ENCODE assay signal across 24 cellular contexts in the genomic region with DNA sequence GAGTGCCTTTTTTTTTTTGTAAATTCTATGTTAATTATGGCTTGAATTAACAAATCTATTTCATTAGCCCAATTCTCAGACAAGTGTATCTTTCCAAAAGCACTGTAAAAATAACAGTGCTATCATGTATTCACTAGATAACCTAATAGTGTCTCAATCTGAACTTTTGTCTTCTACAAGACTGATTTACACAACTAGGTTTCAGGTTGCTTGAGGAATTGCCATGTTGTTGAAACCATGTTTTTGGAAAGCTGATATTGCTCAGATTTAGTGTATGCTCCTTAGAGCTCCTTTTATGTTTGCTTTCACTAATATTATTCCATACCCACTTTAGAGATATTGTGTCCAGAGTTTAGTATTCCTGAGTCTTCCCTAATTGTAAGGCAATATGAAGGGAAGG.
"Had no signal": no experiment of that assay in that cellular context is flagged by ENCODE, and none has a peak within 500 bp of the region (broad histone marks: within the 10 kb centered on the region; RNA-seq: fewer than 3 reads in every experiment).

No MANE protein-coding gene starts in this region.

- H3K36me3 ChIP-seq: lower lobe of right lung, pancreas, tibial artery had no signal

- H3K27ac ChIP-seq: lower lobe of right lung, pancreas, tibial artery had no signal

- DNase-seq: activated B cell treated with CpG ODN at 0.5 μM for 24 hours; activated CD8-positive, alpha-beta memory T cell treated with anti-CD3 and anti-CD28 coated beads, Interleukin-2, amount 10 ng/mL, durations not matched to agents 7 days and 5 days; activated CD8-positive, alpha-beta T cell treated with anti-CD3 and anti-CD28 coated beads, Interleukin-2, amount 10 ng/mL, durations not matched to agents 7 days and 5 days; activated naive CD8-positive, alpha-beta T cell treated with anti-CD3 and anti-CD28 coated beads, Interleukin-2, amount 50 U/mL, for 24 hours; activated T-cell treated with anti-CD3 and anti-CD28 coated beads, Interleukin-2, amount 50 U/mL, for 48 hours; amygdala; central memory CD4-positive, alpha-beta T cell; head of caudate nucleus; hypothalamus; immature natural killer cell; lower lobe of right lung; mesenchymal stem cell; pancreas; stimulated activated CD4-positive, alpha-beta T cell treated with anti-CD3 and anti-CD28 coated beads, Interleukin-1b, Interleukin-23, amount 100 ng/mL, for 48 hours; stimulated activated CD4-positive, alpha-beta T cell treated with anti-CD3 and anti-CD28 coated beads, Interleukin-4, amount 100 ng/mL, for 4 hours; stimulated activated CD8-positive, alpha-beta memory T cell treated with anti-CD3 and anti-CD28 coated beads, Interleukin-4, amount 100 ng/mL, for 48 hours; stimulated activated naive CD8-positive, alpha-beta T cell treated with anti-CD3 and anti-CD28 coated beads, Interleukin-15, amount 100 ng/mL, for 72 hours; T-helper 2 cell; tibial artery had no signal

- H3K27me3 ChIP-seq: pancreas, tibial artery had no signal

- H3K27me3 Mint-ChIP-seq: activated B cell treated with CpG ODN at 0.5 μM for 24 hours; activated naive CD4-positive, alpha-beta T cell treated with anti-CD3 and anti-CD28 coated beads, Interleukin-2, amount 50 U/mL, for 24 hours; stimulated activated naive CD8-positive, alpha-beta T cell treated with anti-CD3 and anti-CD28 coated beads, Interleukin-15, amount 100 ng/mL, for 72 hours had no signal

- H3K4me3 Mint-ChIP-seq: activated B cell treated with CpG ODN at 0.5 μM for 24 hours; activated CD8-positive, alpha-beta memory T cell treated with anti-CD3 and anti-CD28 coated beads, Interleukin-2, amount 10 ng/mL, durations not matched to agents 7 days and 5 days; activated CD8-positive, alpha-beta T cell treated with anti-CD3 and anti-CD28 coated beads, Interleukin-2, amount 10 ng/mL, durations not matched to agents 7 days and 5 days; activated naive CD4-positive, alpha-beta T cell treated with anti-CD3 and anti-CD28 coated beads, Interleukin-2, amount 50 U/mL, for 24 hours; activated naive CD8-positive, alpha-beta T cell treated with anti-CD3 and anti-CD28 coated beads, Interleukin-2, amount 50 U/mL, for 24 hours; immature natural killer cell; stimulated activated memory B cell treated with anti-CD40 and anti-IgM and Interleukin-4, amounts not matched to agents 10 μg/mL and 1 μg/mL and 100 μg/mL, for 72 hours; stimulated activated naive CD8-positive, alpha-beta T cell treated with anti-CD3 and anti-CD28 coated beads, Interleukin-15, amount 100 ng/mL, for 72 hours had no signal

- H3K9me3 Mint-ChIP-seq: activated T-helper 2 cell treated with anti-CD3 and anti-CD28 coated beads, Interferon-gamma antibody, Interleukin-2, Interleukin-4, amounts not matched to agents 10 μg/mL and 5 μg/mL and 100 μg/mL, durations not matched to agents 14 hours and 24 hours and 36 hours; stimulated activated naive CD8-positive, alpha-beta T cell treated with anti-CD3 and anti-CD28 coated beads, Interleukin-15, amount 100 ng/mL, for 72 hours had no signal

- H3K4me1 Mint-ChIP-seq: activated B cell treated with CpG ODN at 0.5 μM for 24 hours; activated CD8-positive, alpha-beta memory T cell treated with anti-CD3 and anti-CD28 coated beads, Interleukin-2, amount 10 ng/mL, durations not matched to agents 7 days and 5 days; activated naive CD4-positive, alpha-beta T cell treated with anti-CD3 and anti-CD28 coated beads, Interleukin-2, amount 50 U/mL, for 24 hours; activated naive CD8-positive, alpha-beta T cell treated with anti-CD3 and anti-CD28 coated beads, Interleukin-2, amount 50 U/mL, for 24 hours; immature natural killer cell; stimulated activated naive CD8-positive, alpha-beta T cell treated with anti-CD3 and anti-CD28 coated beads, Interleukin-15, amount 100 ng/mL, for 72 hours had no signal

- H3K9me3 ChIP-seq: mucosa of descending colon, pancreas had no signal

- H3K36me3 Mint-ChIP-seq: activated naive CD4-positive, alpha-beta T cell treated with anti-CD3 and anti-CD28 coated beads, Interleukin-2, amount 50 U/mL, for 24 hours; immature natural killer cell; stimulated activated memory B cell treated with anti-CD40 and anti-IgM and Interleukin-4, amounts not matched to agents 10 μg/mL and 1 μg/mL and 100 μg/mL, for 72 hours had no signal

- ATAC-seq: activated CD8-positive, alpha-beta memory T cell treated with anti-CD3 and anti-CD28 coated beads, Interleukin-2, amount 10 ng/mL, durations not matched to agents 7 days and 5 days; activated CD8-positive, alpha-beta T cell treated with anti-CD3 and anti-CD28 coated beads, Interleukin-2, amount 10 ng/mL, durations not matched to agents 7 days and 5 days; activated naive CD8-positive, alpha-beta T cell treated with anti-CD3 and anti-CD28 coated beads, Interleukin-2, amount 50 U/mL, for 24 hours; lower lobe of right lung; sciatic nerve; stimulated activated naive CD8-positive, alpha-beta T cell treated with anti-CD3 and anti-CD28 coated beads, Interleukin-15, amount 100 ng/mL, for 72 hours had no signal

- H3K4me3 ChIP-seq: lower lobe of right lung, mucosa of descending colon, pancreas, tibial artery had no signal

- H3K4me1 ChIP-seq: lower lobe of right lung, tibial artery had no signal

- H3K27ac Mint-ChIP-seq: activated B cell treated with CpG ODN at 0.5 μM for 24 hours; activated CD8-positive, alpha-beta memory T cell treated with anti-CD3 and anti-CD28 coated beads, Interleukin-2, amount 10 ng/mL, durations not matched to agents 7 days and 5 days; activated CD8-positive, alpha-beta T cell treated with anti-CD3 and anti-CD28 coated beads, Interleukin-2, amount 10 ng/mL, durations not matched to agents 7 days and 5 days; activated naive CD4-positive, alpha-beta T cell treated with anti-CD3 and anti-CD28 coated beads, Interleukin-2, amount 50 U/mL, for 24 hours; activated naive CD8-positive, alpha-beta T cell treated with anti-CD3 and anti-CD28 coated beads, Interleukin-2, amount 50 U/mL, for 24 hours; activated T-helper 2 cell treated with anti-CD3 and anti-CD28 coated beads, Interferon-gamma antibody, Interleukin-2, Interleukin-4, amounts not matched to agents 10 μg/mL and 5 μg/mL and 100 μg/mL, durations not matched to agents 14 hours and 24 hours and 36 hours; immature natural killer cell; stimulated activated naive CD8-positive, alpha-beta T cell treated with anti-CD3 and anti-CD28 coated beads, Interleukin-15, amount 100 ng/mL, for 72 hours had no signal
